Comparison of ENCODE assay signal across 14 cellular contexts in genomic region chr12:132319991-132320570, GRCh38. TPM values are rescaled to one million over a fixed set of nuclear protein-coding genes. Genes with fewer than 3 reads are reported as not detected.
DNase-seq lines count a peak whose midpoint lies in the region; ATAC-seq and TF ChIP-seq lines count a peak whose summit lies in the region.
"Had no signal": no experiment of that assay in that cellular context is flagged by ENCODE, and none has a peak within 500 bp of the region (broad histone marks: within the 10 kb centered on the region; RNA-seq: fewer than 3 reads in every experiment).

No MANE protein-coding gene starts in this region.

- no CpG with 5 or more reads among the region's 29 CpGs for WGBS in neuronal stem cell (ENCODE audit: extremely low coverage in 2 of 2, insufficient read length in 2 of 2, insufficient replicate concordance in 1 of 2), 2 donors

- H2BK5ac ChIP-seq in neuronal stem cell (ENCODE audit: low read length): peak overlapping the region; percentile 24

- no peak overlapping the region for H3K27ac Mint-ChIP-seq in natural killer cell treated with Interleukin-12 subunit alpha and Interleukin-12 subunit beta and Interleukin-15 and Interleukin-18, amount 100 ng/mL, for 72 hours
- no peak overlapping the region for H3K27ac Mint-ChIP-seq in natural killer cell
- H3K27ac Mint-ChIP-seq in chondrocyte (ENCODE audit: unreplicated experiment): no peak overlapping the region
- H3K27ac Mint-ChIP-seq in activated CD4-positive, alpha-beta memory T cell treated with anti-CD3 and anti-CD28 coated beads, Interleukin-2, amount 10 ng/mL, durations not matched to agents 7 days and 5 days: no peak overlapping the region
- H3K27ac Mint-ChIP-seq: B cell; CD4-positive, alpha-beta memory T cell; GM23338 had no signal

- no peaks in the 10 kb centered on the region for H3K36me3 ChIP-seq in neuronal stem cell (replicated peaks in 1 of 2; ENCODE audit: control insufficient read depth in 2 of 2, insufficient read depth in 2 of 2, low read length in 2 of 2)

- no peak overlapping the region for H2BK120ac ChIP-seq in neuronal stem cell (ENCODE audit: low read depth, low read length)

- H4K8ac ChIP-seq in neuronal stem cell (ENCODE audit: low read depth, low read length): no peak overlapping the region

- H3K27ac ChIP-seq in neuronal stem cell (replicated peaks; ENCODE audit: low read length): no peak overlapping the region
- H3K27ac ChIP-seq: C4-2B had no signal

- H3K36me3 Mint-ChIP-seq in natural killer cell treated with Interleukin-12 subunit alpha and Interleukin-12 subunit beta and Interleukin-15 and Interleukin-18, amount 100 ng/mL, for 72 hours: no peaks in the 10 kb centered on the region
- H3K36me3 Mint-ChIP-seq in natural killer cell (no peaks in the 10 kb centered on the region), chondrocyte (ENCODE audit: low read depth) (no peaks in the 10 kb centered on the region)
- no peaks in the 10 kb centered on the region for H3K36me3 Mint-ChIP-seq in activated CD4-positive, alpha-beta memory T cell treated with anti-CD3 and anti-CD28 coated beads, Interleukin-2, amount 10 ng/mL, durations not matched to agents 7 days and 5 days (ENCODE audit: low read depth)
- H3K36me3 Mint-ChIP-seq: CD4-positive, alpha-beta memory T cell had no signal

- H2AK5ac ChIP-seq in neuronal stem cell (ENCODE audit: low read depth, low read length): no peak overlapping the region

- no peak overlapping the region for H3K4me3 ChIP-seq in neuronal stem cell (ENCODE audit: low read length in 2 of 2)
- H3K4me3 ChIP-seq: GM23338 had no signal

- POLR2A ChIA-PET in activated CD4-positive, alpha-beta memory T cell treated with anti-CD3 and anti-CD28 coated beads, Interleukin-2, amount 10 ng/mL, durations not matched to agents 7 days and 5 days (lab: Charles Lee): no interaction called here

- no peak overlapping the region for H2BK15ac ChIP-seq in neuronal stem cell (ENCODE audit: low read length)

- no peak overlapping the region for H4K91ac ChIP-seq in neuronal stem cell (ENCODE audit: low read depth, low read length, poor library complexity)

- CTCF ChIA-PET in activated CD4-positive, alpha-beta memory T cell treated with anti-CD3 and anti-CD28 coated beads, Interleukin-2, amount 10 ng/mL, durations not matched to agents 7 days and 5 days (lab: Charles Lee): no interaction called here

- H3K4me1 Mint-ChIP-seq in natural killer cell treated with Interleukin-12 subunit alpha and Interleukin-12 subunit beta and Interleukin-15 and Interleukin-18, amount 100 ng/mL, for 72 hours (ENCODE audit: low read depth in 2 of 2): no peaks in the 10 kb centered on the region
- no peaks in the 10 kb centered on the region for H3K4me1 Mint-ChIP-seq in natural killer cell
- peaks cover 8% of the 10 kb centered on the region for H3K4me1 Mint-ChIP-seq in chondrocyte (ENCODE audit: low read depth)
- H3K4me1 Mint-ChIP-seq in activated CD4-positive, alpha-beta memory T cell treated with anti-CD3 and anti-CD28 coated beads, Interleukin-2, amount 10 ng/mL, durations not matched to agents 7 days and 5 days: no peaks in the 10 kb centered on the region
- H3K4me1 Mint-ChIP-seq: B cell had no signal

- H2BK12ac ChIP-seq in neuronal stem cell (ENCODE audit: low read length): no peak overlapping the region

- TF ChIP-seq CTCF in natural killer cell (IDR thresholded peaks at IDR 0.05) (no peak), chondrocyte (IDR thresholded peaks at IDR 0.05) (no peak)

- no peak for ATAC-seq in natural killer cell treated with Interleukin-12 subunit alpha and Interleukin-12 subunit beta and Interleukin-15 and Interleukin-18, amount 100 ng/mL, for 72 hours
- ATAC-seq in natural killer cell: no peak
- ATAC-seq: GM23338 had no signal

- H3K27me3 Mint-ChIP-seq in natural killer cell treated with Interleukin-12 subunit alpha and Interleukin-12 subunit beta and Interleukin-15 and Interleukin-18, amount 100 ng/mL, for 72 hours: peaks cover 0 to 9% of the 10 kb centered on the region in 2 donors
- H3K27me3 Mint-ChIP-seq in natural killer cell (ENCODE audit: low read depth in 2 of 2): no peaks in the 10 kb centered on the region
- H3K27me3 Mint-ChIP-seq in chondrocyte (ENCODE audit: low read depth): peaks cover 46% of the 10 kb centered on the region
- peaks cover 4% of the 10 kb centered on the region for H3K27me3 Mint-ChIP-seq in activated CD4-positive, alpha-beta memory T cell treated with anti-CD3 and anti-CD28 coated beads, Interleukin-2, amount 10 ng/mL, durations not matched to agents 7 days and 5 days

- H3K4me1 ChIP-seq in neuronal stem cell (ENCODE audit: control insufficient read depth in 2 of 2, insufficient read depth in 1 of 2, low read depth in 1 of 2, low read length in 2 of 2): no peaks in the 10 kb centered on the region

- H2AFZ ChIP-seq in neuronal stem cell (ENCODE audit: low read length): no peak overlapping the region
- H2AFZ ChIP-seq: GM23338 had no signal

- intact Hi-C loops in natural killer cell (cut with micrococcal nuclease): no loop called here

- H3K9me3 ChIP-seq in neuronal stem cell (replicated peaks in 1 of 2; ENCODE audit: control insufficient read depth in 2 of 2, insufficient read depth in 1 of 2, low read depth in 1 of 2, low read length in 2 of 2): peaks cover 0 to 2% of the 10 kb centered on the region in 2 donors

- H3K23ac ChIP-seq in neuronal stem cell (ENCODE audit: low read depth, low read length, poor library complexity): no peak overlapping the region

- peaks cover 0 to 79% (median 2%) of the 10 kb centered on the region in 3 experiments for H3K27me3 ChIP-seq in neuronal stem cell (ENCODE audit: control insufficient read depth in 3 of 3, insufficient read depth in 3 of 3, low read depth in 1 of 3, low read length in 3 of 3)

- H3K14ac ChIP-seq in neuronal stem cell (ENCODE audit: low read length): no peak overlapping the region

- peaks cover 4% of the 10 kb centered on the region for H3K79me1 ChIP-seq in neuronal stem cell (ENCODE audit: low read depth, low read length)

- no peak overlapping the region for H3K18ac ChIP-seq in neuronal stem cell (ENCODE audit: low read length)

- no peak overlapping the region for H3K4me3 Mint-ChIP-seq in natural killer cell treated with Interleukin-12 subunit alpha and Interleukin-12 subunit beta and Interleukin-15 and Interleukin-18, amount 100 ng/mL, for 72 hours
- no peak overlapping the region for H3K4me3 Mint-ChIP-seq in natural killer cell
- no peak overlapping the region for H3K4me3 Mint-ChIP-seq in chondrocyte (ENCODE audit: unreplicated experiment)
- H3K4me3 Mint-ChIP-seq in activated CD4-positive, alpha-beta memory T cell treated with anti-CD3 and anti-CD28 coated beads, Interleukin-2, amount 10 ng/mL, durations not matched to agents 7 days and 5 days: no peak overlapping the region
- H3K4me3 Mint-ChIP-seq: B cell; CD4-positive, alpha-beta memory T cell; GM23338; H9 had no signal

- DNase-seq in natural killer cell treated with Interleukin-12 subunit alpha and Interleukin-12 subunit beta and Interleukin-15 and Interleukin-18, amount 100 ng/mL, for 72 hours (ENCODE audit: low spot score): peak; percentile 49
- no peak for DNase-seq in natural killer cell
- DNase-seq in chondrocyte (ENCODE audit: low spot score): peak; percentile 72
- no peak for DNase-seq in neuronal stem cell (ENCODE audit: low spot score)
- DNase-seq in NCI-H446 treated with DMSO at 0.1 percent for 48 hours (lab: John Stamatoyannopoulos, UW): no peak
- DNase-seq in foreskin melanocyte: no peak
- DNase-seq in activated CD4-positive, alpha-beta memory T cell treated with anti-CD3 and anti-CD28 coated beads, Interleukin-2, amount 10 ng/mL, durations not matched to agents 7 days and 5 days: no peak
- DNase-seq: CD4-positive, alpha-beta memory T cell; DMS79; H9 had no signal

- H3K4me2 ChIP-seq in neuronal stem cell (ENCODE audit: insufficient read depth, low read length, poor library complexity, severe bottlenecking): no peak overlapping the region
- H3K4me2 ChIP-seq: GM23338 had no signal

- H3K4ac ChIP-seq in neuronal stem cell (ENCODE audit: low read length): no peak overlapping the region

- no peak overlapping the region for H3K9ac ChIP-seq in neuronal stem cell (ENCODE audit: low read depth, low read length, poor library complexity)

- no peaks in the 10 kb centered on the region for H3K9me3 Mint-ChIP-seq in natural killer cell treated with Interleukin-12 subunit alpha and Interleukin-12 subunit beta and Interleukin-15 and Interleukin-18, amount 100 ng/mL, for 72 hours
- H3K9me3 Mint-ChIP-seq in natural killer cell (no peaks in the 10 kb centered on the region), chondrocyte (ENCODE audit: low read depth) (no peaks in the 10 kb centered on the region)
- H3K9me3 Mint-ChIP-seq in activated CD4-positive, alpha-beta memory T cell treated with anti-CD3 and anti-CD28 coated beads, Interleukin-2, amount 10 ng/mL, durations not matched to agents 7 days and 5 days: no peaks in the 10 kb centered on the region
- H3K9me3 Mint-ChIP-seq: CD4-positive, alpha-beta memory T cell; GM23338; H9 had no signal

RNA-seq across cellular contexts. Expression of gene GALNT9, which starts 9.3 kb away (rescaled TPM):
- total RNA-seq in natural killer cell treated with Interleukin-12 subunit alpha and Interleukin-12 subunit beta and Interleukin-15 and Interleukin-18, amount 100 ng/mL, for 72 hours: not detected
- not detected for total RNA-seq in natural killer cell
- 0.15 to 0.29 TPM in 2 of 3 replicates, not detected in the other for total RNA-seq in chondrocyte
- polyA plus RNA-seq in neuronal stem cell (2013, experiment 1 of 2): 0.13 TPM
- 0.14 TPM for polyA plus RNA-seq in neuronal stem cell (2013, experiment 2 of 2)
- total RNA-seq in activated CD4-positive, alpha-beta memory T cell treated with anti-CD3 and anti-CD28 coated beads, Interleukin-2, amount 10 ng/mL, durations not matched to agents 7 days and 5 days: not detected
- total RNA-seq: CD4-positive, alpha-beta memory T cell had no signal
- polyA plus RNA-seq: HepG2 had no signal

Comparison
In these comparisons a context has a peak if more than half of its experiments do, and no peak if none do; other contexts are left out.
1. DNase-seq: peak in natural killer cell treated with Interleukin-12 subunit alpha and Interleukin-12 subunit beta and Interleukin-15 and Interleukin-18, amount 100 ng/mL, for 72 hours (single experiment) and chondrocyte (single experiment); none in natural killer cell (single experiment), neuronal stem cell (single experiment), NCI-H446 treated with DMSO at 0.1 percent for 48 hours (single experiment), foreskin melanocyte (single experiment) and activated CD4-positive, alpha-beta memory T cell treated with anti-CD3 and anti-CD28 coated beads, Interleukin-2, amount 10 ng/mL, durations not matched to agents 7 days and 5 days (single experiment).